In the genomic region with DNA sequence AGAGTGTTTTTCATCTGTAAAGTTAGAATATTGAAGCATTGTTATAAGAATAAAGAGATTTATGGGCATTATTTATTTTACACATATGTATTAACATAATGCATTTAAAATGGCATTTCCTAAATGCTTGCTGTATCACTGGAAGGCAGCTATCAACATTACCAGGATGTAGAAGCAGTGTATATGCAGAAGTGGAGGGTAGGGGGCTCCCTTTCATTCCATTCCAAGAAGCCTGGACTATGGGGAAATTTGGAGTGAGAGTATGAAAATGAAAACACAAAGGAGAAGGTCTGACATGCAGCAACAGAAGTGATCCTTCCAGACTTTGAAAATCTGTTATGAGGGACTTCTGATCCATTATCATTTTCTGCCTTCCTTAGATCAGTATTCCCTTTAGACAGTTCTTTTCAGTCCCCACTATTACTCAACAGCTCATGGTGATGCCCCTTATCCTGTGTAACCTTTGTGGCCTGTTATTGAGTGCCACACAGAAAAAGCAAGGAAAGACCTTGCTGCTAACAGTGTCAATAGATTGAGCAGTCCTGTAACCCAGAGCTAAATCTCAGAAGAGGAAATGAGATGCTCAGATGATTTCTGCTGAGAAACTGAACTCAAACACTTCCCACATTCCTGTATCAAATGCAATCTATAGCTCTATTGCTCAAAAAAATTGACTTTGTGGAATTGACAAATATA, we compare ENCODE assay signal across 18 cellular contexts.
DNase-seq lines count a peak whose midpoint lies in the region; FAIRE-seq and TF ChIP-seq lines count a peak whose summit lies in the region.
"Had no signal": no experiment of that assay in that cellular context is flagged by ENCODE, and none has a peak within 500 bp of the region (broad histone marks: within the 10 kb centered on the region; RNA-seq: fewer than 3 reads in every experiment).

No MANE protein-coding gene starts in this region.

- H4K20me1 ChIP-seq in SK-N-SH (ENCODE audit: insufficient read depth) = no peaks in the 10 kb centered on the region

- no peak overlapping the region for H2AFZ ChIP-seq in SK-N-SH (ENCODE audit: low read depth)

- H3F3A ChIP-seq in SK-N-SH (replicated peaks; ENCODE audit: insufficient read depth) = no peaks in the 10 kb centered on the region

- DNase-seq in A673 (ENCODE audit: low spot score) = peak; percentile 25
- no peak for DNase-seq in H54 (ENCODE audit: insufficient read length, low spot score)
- peak; percentile 2 for DNase-seq in SK-N-SH
- DNase-seq in fibroblast of pulmonary artery (ENCODE audit: low read depth) = peak; percentile 11
- no peak for DNase-seq in NCI-H2081 treated with DMSO at 0.1 percent for 48 hours (lab: John Stamatoyannopoulos, UW)
- no peak for DNase-seq in NCI-H774 (lab: John Stamatoyannopoulos, UW)
- DNase-seq in hippocampal formation (lab: John Stamatoyannopoulos, UW) = no peak
- no peak for DNase-seq in stimulated activated CD4-positive, alpha-beta T cell treated with anti-CD3 and anti-CD28 coated beads, Interleukin-1b, Interleukin-23, amount 100 ng/mL, for 48 hours
- DNase-seq: activated CD8-positive, alpha-beta memory T cell treated with anti-CD3 and anti-CD28 coated beads, Interleukin-2, amount 50 U/mL, for 4 hours; activated naive CD4-positive, alpha-beta T cell treated with anti-CD3 and anti-CD28 coated beads, Interleukin-2, amount 50 U/mL, for 16 hours; effector CD4-positive, alpha-beta T cell; left lung; NCI-H2107; NK-92 treated with Interleukin-12 subunit alpha and Interleukin-12 subunit beta, amount 100 ng/mL, for 24 hours; SHP77 had no signal

- FAIRE-seq in H54 (lab: Jason Lieb, UNC) = peak; percentile 6
- FAIRE-seq: GM19239 had no signal

- intact Hi-C loops in A673 (cut with micrococcal nuclease; ENCODE audit: unreplicated experiment) = loop anchor here (2.0 kb wide), 1 partner anchor 194 kb away; no protein-coding TSS in a partner anchor

- peak; percentile 48; the same call in 1 of the 2 replicates for TF ChIP-seq CTCF in A673 (conservative IDR thresholded peaks at IDR 0.05; ENCODE audit: low read depth, low read length)
- 0 out of 2 replicates have a peak, but pooled peaks have one; percentile 20 for TF ChIP-seq CTCF in SK-N-SH (IDR thresholded peaks at IDR 0.05)
- peak; percentile 7 for TF ChIP-seq CTCF in fibroblast of pulmonary artery (IDR thresholded peaks at IDR 0.05; ENCODE audit: low read length, missing control alignments)

- no peaks in the 10 kb centered on the region for H3K4me1 ChIP-seq in A673 (ENCODE audit: insufficient read depth, low read length, poor library complexity, severe bottlenecking)
- no peaks in the 10 kb centered on the region for H3K4me1 ChIP-seq in SK-N-SH (ENCODE audit: control insufficient read depth in 1 of 2, insufficient read depth in 2 of 2, low read depth in 1 of 2, low read length in 1 of 2)
- H3K4me1 ChIP-seq: breast epithelium, left lung had no signal

- TF ChIP-seq POLR2A in H54 (IDR thresholded peaks at IDR 0.05; ENCODE audit: low read depth, low read length) = no peak

- no peaks in the 10 kb centered on the region for H3K9me2 ChIP-seq in SK-N-SH

- H3K9me3 ChIP-seq in A673 (ENCODE audit: low read depth, low read length, poor library complexity, severe bottlenecking) = no peaks in the 10 kb centered on the region
- H3K9me3 ChIP-seq in SK-N-SH = no peaks in the 10 kb centered on the region
- H3K9me3 ChIP-seq: breast epithelium, left lung, vagina had no signal

- BruUV-seq in A673 (replicated peaks; lab: Mats Ljungman, UMichigan) = no TSS peak

- H3K27me3 ChIP-seq in A673 (replicated peaks; ENCODE audit: insufficient read depth, low read depth, low read length, poor library complexity) (no peaks in the 10 kb centered on the region), SK-N-SH (ENCODE audit: insufficient read depth) (no peaks in the 10 kb centered on the region)
- H3K27me3 ChIP-seq: breast epithelium, left lung, vagina had no signal

- H3K36me3 ChIP-seq in A673 (ENCODE audit: insufficient read depth, low read length, poor library complexity, severe bottlenecking) (no peaks in the 10 kb centered on the region), SK-N-SH (replicated peaks in 1 of 2; ENCODE audit: control insufficient read depth in 1 of 2, insufficient read depth in 2 of 2, low read length in 1 of 2) (no peaks in the 10 kb centered on the region)
- H3K36me3 ChIP-seq: breast epithelium, left lung, vagina had no signal

- no peak for TF ChIP-seq EP300 in SK-N-SH (IDR thresholded peaks at IDR 0.05; ENCODE audit: borderline replicate concordance in 1 of 2, low read depth in 1 of 2, low read length in 1 of 2)

- no peak overlapping the region for H3K4me3 ChIP-seq in A673 (ENCODE audit: low read depth, low read length, poor library complexity, severe bottlenecking)
- H3K4me3 ChIP-seq in SK-N-SH (ENCODE audit: low read depth in 2 of 2, low read length in 1 of 2) = no peak overlapping the region
- no peak overlapping the region for H3K4me3 ChIP-seq in fibroblast of pulmonary artery (replicated peaks; ENCODE audit: low read depth, low read length)
- H3K4me3 ChIP-seq: breast epithelium, left lung, vagina had no signal

- H3K9ac ChIP-seq in SK-N-SH = no peak overlapping the region

- no peak overlapping the region for H3K4me2 ChIP-seq in SK-N-SH

- CTCF ChIA-PET in A673 (lab: Charles Lee) = no interaction called here
- CTCF ChIA-PET in SK-N-SH (lab: Yijun Ruan, JAX) = no interaction called here

- TF ChIP-seq RAD21 in SK-N-SH (IDR thresholded peaks at IDR 0.05; ENCODE audit: low read length) = peak; percentile 43

- POLR2A ChIA-PET in A673 (lab: Charles Lee; ENCODE audit: low non-redundant PET) = no interaction called here
- POLR2A ChIA-PET in SK-N-SH (lab: Yijun Ruan, JAX) = no interaction called here

- H3K79me2 ChIP-seq in SK-N-SH (ENCODE audit: insufficient read depth) = no peaks in the 10 kb centered on the region

- H3K27ac ChIP-seq in A673 (ENCODE audit: low read depth, low read length, poor library complexity, severe bottlenecking) = no peak overlapping the region
- no peak overlapping the region for H3K27ac ChIP-seq in SK-N-SH (ENCODE audit: low read depth in 2 of 2, low read length in 1 of 2)
- H3K27ac ChIP-seq: breast epithelium, left lung, vagina had no signal

TF ChIP-seq in SK-N-SH, 30 proteins besides CTCF, POLR2A, EP300 and RAD21:
- TF ChIP-seq SIN3A (IDR thresholded peaks at IDR 0.05; ENCODE audit: borderline replicate concordance, low read depth, low read length) = no peak
- no peak for TF ChIP-seq FOXM1 (IDR thresholded peaks at IDR 0.05; ENCODE audit: low read depth)
- TF ChIP-seq TAF1 (IDR thresholded peaks at IDR 0.05; ENCODE audit: borderline replicate concordance, low read depth, low read length) = no peak
- TF ChIP-seq MXI1 (IDR thresholded peaks at IDR 0.05; ENCODE audit: low read depth, low read length) = no peak
- TF ChIP-seq JUND (IDR thresholded peaks at IDR 0.05) = no peak
- no peak for TF ChIP-seq IRF3 (IDR thresholded peaks at IDR 0.05; ENCODE audit: low read depth, low read length)
- no peak for TF ChIP-seq TCF12 (IDR thresholded peaks at IDR 0.05)
- no peak for TF ChIP-seq EZH2phosphoT487 (IDR thresholded peaks at IDR 0.05; ENCODE audit: borderline replicate concordance, low read depth)
- TF ChIP-seq RFX5 (IDR thresholded peaks at IDR 0.05; ENCODE audit: low read length) = no peak
- TF ChIP-seq, protein P1, sequence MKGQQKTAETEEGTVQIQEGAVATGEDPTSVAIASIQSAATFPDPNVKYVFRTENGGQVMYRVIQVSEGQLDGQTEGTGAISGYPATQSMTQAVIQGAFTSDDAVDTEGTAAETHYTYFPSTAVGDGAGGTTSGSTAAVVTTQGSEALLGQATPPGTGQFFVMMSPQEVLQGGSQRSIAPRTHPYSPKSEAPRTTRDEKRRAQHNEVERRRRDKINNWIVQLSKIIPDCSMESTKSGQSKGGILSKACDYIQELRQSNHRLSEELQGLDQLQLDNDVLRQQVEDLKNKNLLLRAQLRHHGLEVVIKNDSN (IDR thresholded peaks at IDR 0.05; ENCODE audit: borderline replicate concordance, low read depth) = no peak
- TF ChIP-seq FOSL2 (IDR thresholded peaks at IDR 0.05; ENCODE audit: borderline replicate concordance, low read depth) = no peak
- TF ChIP-seq USF2 (IDR thresholded peaks at IDR 0.05; ENCODE audit: borderline replicate concordance, low read depth, low read length) = no peak
- no peak for TF ChIP-seq ELF1 (IDR thresholded peaks at IDR 0.05)

Comparison
In these comparisons a context has a peak if more than half of its experiments do, and no peak if none do; other contexts are left out.
1. DNase-seq: peak in A673 (single experiment), SK-N-SH (single experiment) and fibroblast of pulmonary artery (single experiment); none in H54 (single experiment), NCI-H2081 treated with DMSO at 0.1 percent for 48 hours (single experiment), NCI-H774 (single experiment), hippocampal formation (0 of 2) and stimulated activated CD4-positive, alpha-beta T cell treated with anti-CD3 and anti-CD28 coated beads, Interleukin-1b, Interleukin-23, amount 100 ng/mL, for 48 hours (single experiment).
2. Peak in every context shown above with its lines, with median percentiles within 50 percentile points of each other: CTCF ChIP-seq.